In the genomic region with DNA sequence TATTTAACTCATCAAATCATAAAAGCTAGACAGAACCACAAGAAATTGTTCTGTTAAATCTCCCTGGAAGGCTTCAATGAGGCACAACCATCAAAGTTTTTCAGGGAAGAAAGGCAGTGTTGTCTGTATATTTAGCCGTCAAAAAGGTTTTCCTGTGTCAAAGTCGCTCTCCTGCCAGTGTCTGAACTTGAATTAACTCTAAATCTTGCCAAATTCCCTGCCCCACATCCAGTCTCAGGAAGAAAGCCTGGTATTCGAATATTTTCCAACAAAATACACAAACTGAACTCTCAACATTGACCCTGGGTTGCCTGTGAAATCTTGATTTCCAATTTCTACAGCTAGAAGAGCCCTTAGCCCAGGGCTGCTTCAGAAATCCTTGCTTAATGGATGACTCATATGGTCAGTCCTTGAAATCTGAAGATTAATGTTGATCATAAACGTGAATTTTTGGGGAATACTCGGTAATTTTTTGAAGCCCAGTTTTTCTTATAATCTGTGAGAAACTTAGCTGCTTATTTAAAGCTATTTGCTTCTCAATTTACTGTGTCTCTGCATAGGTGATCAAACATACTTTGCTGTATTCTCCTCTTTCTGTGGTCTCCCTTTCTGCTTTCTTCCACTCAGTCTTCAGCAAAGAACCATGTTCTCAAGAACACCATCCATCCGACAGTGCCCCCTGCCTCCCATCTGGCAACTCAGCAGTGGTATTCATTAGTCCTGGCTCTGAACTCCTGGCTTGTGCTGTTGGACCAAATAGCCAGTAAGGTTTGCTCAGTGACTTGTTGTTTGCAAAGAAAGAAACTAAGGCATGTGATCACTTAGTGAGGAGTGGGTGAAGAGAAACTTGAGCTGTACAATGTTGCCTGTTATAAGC, we compare ENCODE assay signal across 1 cellular context.
TF ChIP-seq lines count a peak whose summit lies in the region.

No MANE protein-coding gene starts in this region.

TF ChIP-seq in H1, 55 proteins besides CTCF, POLR2A, EP300 and RAD21:
- TF ChIP-seq TEAD4 (IDR thresholded peaks at IDR 0.05; ENCODE audit: low read depth, low read length) (0 out of 2 replicates have a peak, but pooled peaks have one; percentile 12), SIX5 (IDR thresholded peaks at IDR 0.05; ENCODE audit: low read depth, low read length) (no peak), CTBP2 (IDR thresholded peaks at IDR 0.05; ENCODE audit: borderline replicate concordance, insufficient read depth, insufficient read length, low read length) (no peak), MAFK (IDR thresholded peaks at IDR 0.05; ENCODE audit: low read depth, low read length) (no peak), CBX8 (IDR thresholded peaks at IDR 0.05; ENCODE audit: borderline replicate concordance, low read depth, low read length) (no peak)
